ENCODE assay signal across 10 cellular contexts in genomic region chr21:41133896-41134522, GRCh38. TPM values are rescaled to one million over a fixed set of nuclear protein-coding genes. Genes with fewer than 3 reads are reported as not detected.
DNase-seq lines count a peak whose midpoint lies in the region; ATAC-seq and TF ChIP-seq lines count a peak whose summit lies in the region.
"Had no signal": no experiment of that assay in that cellular context is flagged by ENCODE, and none has a peak within 500 bp of the region (broad histone marks: within the 10 kb centered on the region; RNA-seq: fewer than 3 reads in every experiment).

No MANE protein-coding gene starts in this region.

- no peak for ATAC-seq in lung (ENCODE audit: insufficient read depth, low FRiP score)
- ATAC-seq in HG03342 (IDR thresholded peaks at IDR 0.05; ENCODE audit: unreplicated experiment) = no peak
- ATAC-seq in HG03565 (IDR thresholded peaks at IDR 0.05; ENCODE audit: unreplicated experiment) = no peak

- no peaks in the 10 kb centered on the region for H3K36me3 Mint-ChIP-seq in activated T-cell treated with anti-CD3 and anti-CD28 coated beads, Interleukin-2, amount 50 U/mL, for 24 hours (ENCODE audit: low read depth)

- peaks cover 18% of the 10 kb centered on the region for H3K27me3 Mint-ChIP-seq in activated T-cell treated with anti-CD3 and anti-CD28 coated beads, Interleukin-2, amount 50 U/mL, for 24 hours

- H3K4me1 ChIP-seq in breast epithelium (no peaks in the 10 kb centered on the region), lung (ENCODE audit: control insufficient read depth in 2 of 2, insufficient read depth in 2 of 2, low read length in 2 of 2) (peaks cover 0 to 1% of the 10 kb centered on the region in 2 donors)

- no peak for TF ChIP-seq POLR2A in breast epithelium (IDR thresholded peaks at IDR 0.05)

- H3K4me1 Mint-ChIP-seq in activated T-cell treated with anti-CD3 and anti-CD28 coated beads, Interleukin-2, amount 50 U/mL, for 24 hours (ENCODE audit: low read depth) = no peaks in the 10 kb centered on the region

- no peak overlapping the region for H3K4me3 Mint-ChIP-seq in activated T-cell treated with anti-CD3 and anti-CD28 coated beads, Interleukin-2, amount 50 U/mL, for 24 hours
- H3K4me3 Mint-ChIP-seq: activated B cell treated with CpG ODN at 0.5 μM for 24 hours had no signal

- H3K27ac Mint-ChIP-seq in activated T-cell treated with anti-CD3 and anti-CD28 coated beads, Interleukin-2, amount 50 U/mL, for 24 hours = no peak overlapping the region
- H3K27ac Mint-ChIP-seq: activated B cell treated with CpG ODN at 0.5 μM for 24 hours had no signal

- H3K9me3 ChIP-seq in breast epithelium (no peaks in the 10 kb centered on the region), lung (ENCODE audit: control insufficient read depth in 2 of 2, insufficient read depth in 1 of 2, low read length in 1 of 2) (no peaks in the 10 kb centered on the region)

- no peak overlapping the region for H3K4me3 ChIP-seq in breast epithelium
- H3K4me3 ChIP-seq in lung = no peak overlapping the region
- H3K4me3 ChIP-seq: BLaER1 had no signal

- TF ChIP-seq CTCF in breast epithelium (IDR thresholded peaks at IDR 0.05) (peak; percentile 28 to 49 (median 29)), lung (IDR thresholded peaks at IDR 0.05; ENCODE audit: control extremely low read depth, extremely low read depth) (peak; percentile 8)

- WGBS in lung, 2 donors = 53 to 61% methylated on average over 5 of the region's 5 CpGs

- DNase-seq in DMS79 treated with DMSO at 0.1 percent for 48 hours (lab: John Stamatoyannopoulos, UW) (peak; percentile 35), DMS79 (lab: John Stamatoyannopoulos, UW) (no peak), NCI-H146 treated with DMSO at 0.1 percent for 48 hours (lab: John Stamatoyannopoulos, UW; ENCODE audit: unreplicated experiment) (peak; percentile 17), breast epithelium (ENCODE audit: low spot score in 2 of 2) (no peak), lung (ENCODE audit: low spot score) (no peak)
- DNase-seq in activated T-cell treated with anti-CD3 and anti-CD28 coated beads, Interleukin-2, amount 50 U/mL, for 24 hours = no peak
- DNase-seq: activated B cell treated with CpG ODN at 0.5 μM for 24 hours had no signal

- H3K27me3 ChIP-seq in breast epithelium (no peaks in the 10 kb centered on the region), lung (ENCODE audit: control insufficient read depth, insufficient read depth) (no peaks in the 10 kb centered on the region)
- H3K27me3 ChIP-seq: BLaER1 had no signal

- intact Hi-C loops in breast epithelium (cut with DNase I; ENCODE audit: low total_unique reads) = no loop called here

- peaks cover 5% of the 10 kb centered on the region for H3K9me3 Mint-ChIP-seq in activated T-cell treated with anti-CD3 and anti-CD28 coated beads, Interleukin-2, amount 50 U/mL, for 24 hours

- H3K36me3 ChIP-seq in breast epithelium (no peaks in the 10 kb centered on the region), lung (ENCODE audit: control insufficient read depth in 2 of 2, insufficient read depth in 2 of 2, low read length in 2 of 2) (no peaks in the 10 kb centered on the region)
- H3K36me3 ChIP-seq: BLaER1 had no signal

- H3K27ac ChIP-seq in breast epithelium (peak overlapping the region in 1 of 2 donors; percentile 43), lung (ENCODE audit: low read depth in 1 of 2, low read length in 1 of 2) (no peak overlapping the region)
- H3K27ac ChIP-seq: BLaER1 had no signal

RNA-seq across cellular contexts. Expression of gene BACE2, which starts 34.0 kb away (rescaled TPM):
- total RNA-seq in breast epithelium (10 to 100 TPM; 26.9 to 94.4 (median 67.5) TPM), lung (10 to 100 TPM; 36.0 to 49.9 TPM)
- 10 to 100 TPM in 1 of 2 donors, 1 to 10 TPM in 1; 9.3 to 31.6 TPM for polyA plus RNA-seq in lung

Comparison
In these comparisons a context has a peak if more than half of its experiments do, and no peak if none do; other contexts are left out.
1. DNase-seq: peak in DMS79 treated with DMSO at 0.1 percent for 48 hours (single experiment) and NCI-H146 treated with DMSO at 0.1 percent for 48 hours (single experiment); none in DMS79 (single experiment), breast epithelium (0 of 2), lung (single experiment) and activated T-cell treated with anti-CD3 and anti-CD28 coated beads, Interleukin-2, amount 50 U/mL, for 24 hours (single experiment).